ENCODE assay signal across 1 cellular context in genomic region chr3:15375461-15376000, GRCh38.
TF ChIP-seq lines count a peak whose summit lies in the region.

No MANE protein-coding gene starts in this region.

TF ChIP-seq in K562, 482 proteins besides CTCF, POLR2A, EP300 and RAD21 (continued from another document):
- TF ChIP-seq E4F1 (CRISPR knock-in tag; IDR thresholded peaks at IDR 0.05; ENCODE audit: borderline replicate concordance) (no peak), TEAD1 (CRISPR knock-in tag; IDR thresholded peaks at IDR 0.05) (no peak), NRF1 (conservative IDR thresholded peaks at IDR 0.05 in 1 of 2, IDR thresholded peaks at IDR 0.05 in 1 of 2) (no peak), ZNF436 (CRISPR knock-in tag; IDR thresholded peaks at IDR 0.05) (no peak), POLR3G (IDR thresholded peaks at IDR 0.05; ENCODE audit: extremely low read depth, insufficient read length, insufficient replicate concordance) (no peak)
- TF ChIP-seq, protein P1, sequence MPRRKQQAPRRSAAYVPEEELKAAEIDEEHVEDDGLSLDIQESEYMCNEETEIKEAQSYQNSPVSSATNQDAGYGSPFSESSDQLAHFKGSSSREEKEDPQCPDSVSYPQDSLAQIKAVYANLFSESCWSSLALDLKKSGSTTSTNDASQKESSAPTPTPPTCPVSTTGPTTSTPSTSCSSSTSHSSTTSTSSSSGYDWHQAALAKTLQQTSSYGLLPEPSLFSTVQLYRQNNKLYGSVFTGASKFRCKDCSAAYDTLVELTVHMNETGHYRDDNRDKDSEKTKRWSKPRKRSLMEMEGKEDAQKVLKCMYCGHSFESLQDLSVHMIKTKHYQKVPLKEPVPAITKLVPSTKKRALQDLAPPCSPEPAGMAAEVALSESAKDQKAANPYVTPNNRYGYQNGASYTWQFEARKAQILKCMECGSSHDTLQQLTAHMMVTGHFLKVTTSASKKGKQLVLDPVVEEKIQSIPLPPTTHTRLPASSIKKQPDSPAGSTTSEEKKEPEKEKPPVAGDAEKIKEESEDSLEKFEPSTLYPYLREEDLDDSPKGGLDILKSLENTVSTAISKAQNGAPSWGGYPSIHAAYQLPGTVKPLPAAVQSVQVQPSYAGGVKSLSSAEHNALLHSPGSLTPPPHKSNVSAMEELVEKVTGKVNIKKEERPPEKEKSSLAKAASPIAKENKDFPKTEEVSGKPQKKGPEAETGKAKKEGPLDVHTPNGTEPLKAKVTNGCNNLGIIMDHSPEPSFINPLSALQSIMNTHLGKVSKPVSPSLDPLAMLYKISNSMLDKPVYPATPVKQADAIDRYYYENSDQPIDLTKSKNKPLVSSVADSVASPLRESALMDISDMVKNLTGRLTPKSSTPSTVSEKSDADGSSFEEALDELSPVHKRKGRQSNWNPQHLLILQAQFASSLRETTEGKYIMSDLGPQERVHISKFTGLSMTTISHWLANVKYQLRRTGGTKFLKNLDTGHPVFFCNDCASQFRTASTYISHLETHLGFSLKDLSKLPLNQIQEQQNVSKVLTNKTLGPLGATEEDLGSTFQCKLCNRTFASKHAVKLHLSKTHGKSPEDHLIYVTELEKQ (CRISPR knock-in tag; IDR thresholded peaks at IDR 0.05) = no peak
- TF ChIP-seq, protein P2, sequence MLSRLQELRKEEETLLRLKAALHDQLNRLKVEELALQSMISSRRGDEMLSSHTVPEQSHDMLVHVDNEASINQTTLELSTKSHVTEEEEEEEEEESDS (CRISPR knock-in tag; IDR thresholded peaks at IDR 0.05) = no peak
